ENCODE assay signal across 1 cellular context in genomic region chr2:169572189-169572588, GRCh38.
TF ChIP-seq lines count a peak whose summit lies in the region.

No MANE protein-coding gene starts in this region.

TF ChIP-seq in HCT116, 20 proteins besides CTCF, POLR2A, EP300 and RAD21 (continued from another document):
- TF ChIP-seq REST (IDR thresholded peaks at IDR 0.05; ENCODE audit: low read depth) (no peak), CEBPB (IDR thresholded peaks at IDR 0.05; ENCODE audit: low read depth) (no peak)
